Comparison of ENCODE assay signal across 22 cellular contexts in the genomic region with DNA sequence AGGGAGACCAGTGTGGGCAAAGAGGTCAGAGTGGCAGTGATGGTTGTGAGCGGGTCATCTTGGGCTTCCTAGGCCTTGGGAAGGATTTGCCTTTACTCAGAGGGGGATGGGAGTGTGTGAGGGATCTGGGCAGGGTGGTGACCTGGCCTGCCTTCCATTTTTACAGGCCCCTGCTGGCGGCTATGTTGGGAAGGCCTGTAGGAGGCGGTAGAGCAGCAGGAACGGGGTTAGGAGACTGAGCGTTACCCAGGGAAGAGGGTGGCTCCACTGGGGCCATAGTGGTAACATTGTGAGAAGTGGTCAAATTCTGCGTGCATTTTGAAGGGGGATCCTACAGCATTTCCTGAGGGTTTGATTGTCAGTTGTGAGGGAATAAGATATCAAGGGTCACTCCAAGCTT.
A peak's percentile ranks its signal among the peaks of the same experiment; 100 is the strongest.
DNase-seq lines count a peak whose midpoint lies in the region; ATAC-seq and TF ChIP-seq lines count a peak whose summit lies in the region.
"Had no signal": no experiment of that assay in that cellular context is flagged by ENCODE, and none has a peak within 500 bp of the region (broad histone marks: within the 10 kb centered on the region; RNA-seq: fewer than 3 reads in every experiment).

No MANE protein-coding gene starts in this region.

- TF ChIP-seq POLR2A in prostate gland (IDR thresholded peaks at IDR 0.05) = no peak

- H2AFZ ChIP-seq in H9 (ENCODE audit: low read length) = no peak overlapping the region

- no peaks in the 10 kb centered on the region for H3K36me3 Mint-ChIP-seq in H9 (ENCODE audit: insufficient read depth in 1 of 3, low read depth in 3 of 3)
- H3K36me3 Mint-ChIP-seq: activated naive CD8-positive, alpha-beta T cell treated with anti-CD3 and anti-CD28 coated beads for 36 hours; immature natural killer cell; memory B cell had no signal

- no peak overlapping the region for H3K4me3 Mint-ChIP-seq in H9
- H3K4me3 Mint-ChIP-seq: activated CD4-positive, alpha-beta T cell treated with anti-CD3 and anti-CD28 coated beads, Interleukin-2, amount 10 ng/mL, durations not matched to agents 7 days and 5 days; activated naive CD8-positive, alpha-beta T cell treated with anti-CD3 and anti-CD28 coated beads for 36 hours; activated T-cell treated with anti-CD3 and anti-CD28 coated beads, Interleukin-2, amount 50 U/mL, for 24 hours; immature natural killer cell; memory B cell; neural crest cell had no signal

- ATAC-seq in GM21423 (IDR thresholded peaks at IDR 0.05; ENCODE audit: unreplicated experiment) (no peak), GM21737 (IDR thresholded peaks at IDR 0.05; ENCODE audit: unreplicated experiment) (no peak)
- ATAC-seq: Right ventricle myocardium inferior had no signal

- intact Hi-C loops in prostate gland (cut with DNase I) = no loop called here

- no peak overlapping the region for H2BK12ac ChIP-seq in H9 (ENCODE audit: insufficient read length, low read depth, low read length)

- H3K23ac ChIP-seq in H9 (ENCODE audit: insufficient read length, low read depth, low read length) = no peak overlapping the region

- H3K23me2 ChIP-seq in H9 (ENCODE audit: insufficient read length, low read depth, low read length, poor library complexity, severe bottlenecking) = no peaks in the 10 kb centered on the region

- no peaks in the 10 kb centered on the region for H3K79me2 ChIP-seq in H9 (ENCODE audit: insufficient read depth, low read length)

- H3K9me3 Mint-ChIP-seq in H9 = no peaks in the 10 kb centered on the region
- H3K9me3 Mint-ChIP-seq: activated CD4-positive, alpha-beta T cell treated with anti-CD3 and anti-CD28 coated beads, Interleukin-2, amount 10 ng/mL, durations not matched to agents 7 days and 5 days; activated naive CD8-positive, alpha-beta T cell treated with anti-CD3 and anti-CD28 coated beads for 36 hours; activated T-cell treated with anti-CD3 and anti-CD28 coated beads, Interleukin-2, amount 50 U/mL, for 24 hours; memory B cell; neural crest cell had no signal

- H4K20me1 ChIP-seq in H9 (ENCODE audit: control insufficient read depth, insufficient read depth, insufficient read length) = no peaks in the 10 kb centered on the region

- no peaks in the 10 kb centered on the region; the same call in 1 of the 2 replicates for H3K27me3 Mint-ChIP-seq in H9 (ENCODE audit: low read depth)
- H3K27me3 Mint-ChIP-seq: activated naive CD8-positive, alpha-beta T cell treated with anti-CD3 and anti-CD28 coated beads for 36 hours had no signal

- H2BK120ac ChIP-seq in H9 (ENCODE audit: low read depth, low read length, poor library complexity, severe bottlenecking) = no peak overlapping the region

- no peaks in the 10 kb centered on the region for H3K36me3 ChIP-seq in prostate gland

- H2BK5ac ChIP-seq in H9 (ENCODE audit: insufficient read length, low read length) = no peak overlapping the region

- no peak overlapping the region for H3K14ac ChIP-seq in H9 (ENCODE audit: insufficient read depth, low read length)

- H3K4ac ChIP-seq in H9 (ENCODE audit: low read depth, low read length) = no peak overlapping the region

- H2AK5ac ChIP-seq in H9 (ENCODE audit: insufficient read length, low read length) = no peak overlapping the region

- H3K9ac ChIP-seq in H9 (ENCODE audit: extremely low read depth, insufficient read length, low read length) = no peak overlapping the region

- H3T11ph ChIP-seq in H9 (ENCODE audit: low read length) = no peak overlapping the region

- H3K27me3 ChIP-seq in H9 (ENCODE audit: insufficient read depth, low read length) (no peaks in the 10 kb centered on the region), prostate gland (replicated peaks; ENCODE audit: insufficient read depth) (no peaks in the 10 kb centered on the region)
- H3K27me3 ChIP-seq: sigmoid colon, tibial artery had no signal

- H3K18ac ChIP-seq in H9 (ENCODE audit: insufficient read length, low read depth, low read length) = no peak overlapping the region

- in situ Hi-C loops in SK-MEL-5 (cut with HindIII; ENCODE audit: low pct_unique_long_range_greater_than_20kb, low sequenced_read_pairs) = no loop called here

- no peak overlapping the region for H4K91ac ChIP-seq in H9 (ENCODE audit: insufficient read length, low read depth, low read length)

- no peak overlapping the region for H2BK20ac ChIP-seq in H9 (ENCODE audit: low read depth, low read length, poor library complexity, severe bottlenecking)

- no peak overlapping the region for H3K56ac ChIP-seq in H9 (ENCODE audit: insufficient read length, low read depth, low read length)

- H3K9me3 ChIP-seq in H9 (ENCODE audit: control insufficient read depth, low read depth, low read length) (no peaks in the 10 kb centered on the region), prostate gland (no peaks in the 10 kb centered on the region)
- H3K9me3 ChIP-seq: sigmoid colon, tibial artery had no signal

- H3K4me1 ChIP-seq in H9 (ENCODE audit: insufficient read depth, low read length) (no peaks in the 10 kb centered on the region), prostate gland (replicated peaks) (no peaks in the 10 kb centered on the region)

- no peak overlapping the region for H2BK15ac ChIP-seq in H9 (ENCODE audit: low read depth, low read length)

- H3K4me2 ChIP-seq in H9 (ENCODE audit: insufficient read depth, insufficient read length, low read length) = no peak overlapping the region

- no peaks in the 10 kb centered on the region for H3K79me1 ChIP-seq in H9 (ENCODE audit: insufficient read depth, low read depth, low read length, poor library complexity, severe bottlenecking)

- peak; percentile 44 for TF ChIP-seq CTCF in C4-2B (conservative IDR thresholded peaks at IDR 0.05)
- peak; percentile 79 for TF ChIP-seq CTCF in H9 (conservative IDR thresholded peaks at IDR 0.05)
- TF ChIP-seq CTCF in prostate gland (IDR thresholded peaks at IDR 0.05) = no peak

- no peak overlapping the region for H3K4me3 ChIP-seq in prostate gland
- H3K4me3 ChIP-seq: sigmoid colon, tibial artery had no signal

- H4K5ac ChIP-seq in H9 (ENCODE audit: insufficient read length, low read depth, low read length) = no peak overlapping the region

- WGBS in H9 (ENCODE audit: extremely low coverage, insufficient read length, low lambda C conversion rate) = no CpG with 5 or more reads among the region's 6 CpGs
- WGBS in prostate gland = 96% methylated on average over 6 of the region's 6 CpGs

- H3K27ac ChIP-seq in C4-2B (no peak overlapping the region), H9 (ENCODE audit: insufficient read length, low read depth, low read length) (no peak overlapping the region), prostate gland (no peak overlapping the region)
- H3K27ac ChIP-seq: sigmoid colon, tibial artery had no signal

- H3K27ac Mint-ChIP-seq in H9 = peak overlapping the region in 1 of 3 experiments; percentile 11; a peak in 1 of 7 replicates
- H3K27ac Mint-ChIP-seq: activated CD4-positive, alpha-beta T cell treated with anti-CD3 and anti-CD28 coated beads, Interleukin-2, amount 10 ng/mL, durations not matched to agents 7 days and 5 days; activated naive CD8-positive, alpha-beta T cell treated with anti-CD3 and anti-CD28 coated beads for 36 hours; activated T-cell treated with anti-CD3 and anti-CD28 coated beads, Interleukin-2, amount 50 U/mL, for 24 hours; immature natural killer cell; memory B cell had no signal

- H3K4me1 Mint-ChIP-seq in H9 = peaks cover 19 to 24% of the 10 kb centered on the region in 2 experiments
- H3K4me1 Mint-ChIP-seq: activated CD4-positive, alpha-beta T cell treated with anti-CD3 and anti-CD28 coated beads, Interleukin-2, amount 10 ng/mL, durations not matched to agents 7 days and 5 days; activated naive CD8-positive, alpha-beta T cell treated with anti-CD3 and anti-CD28 coated beads for 36 hours; immature natural killer cell; memory B cell had no signal

- DNase-seq in H9 (peak; percentile 67), SK-MEL-5 (ENCODE audit: low read depth, low spot score) (peak; percentile 87), iPS DF 4.7 (ENCODE audit: extremely low read depth, low spot score) (peak; percentile 33), NCI-H510A treated with DMSO at 0.1 percent for 48 hours (lab: John Stamatoyannopoulos, UW) (no peak), prostate gland (ENCODE audit: low spot score) (no peak)
- DNase-seq: activated CD4-positive, alpha-beta T cell treated with anti-CD3 and anti-CD28 coated beads, Interleukin-2, amount 10 ng/mL, durations not matched to agents 7 days and 5 days; activated naive CD8-positive, alpha-beta T cell treated with anti-CD3 and anti-CD28 coated beads for 36 hours; activated T-cell treated with anti-CD3 and anti-CD28 coated beads, Interleukin-2, amount 50 U/mL, for 24 hours; effector memory CD4-positive, alpha-beta T cell; immature natural killer cell; NCI-H774; sigmoid colon; stimulated activated CD4-positive, alpha-beta T cell treated with anti-CD3 and anti-CD28 coated beads, Interleukin-2, amount 100 ng/mL, for 48 hours; stimulated activated CD8-positive, alpha-beta memory T cell treated with anti-CD3 and anti-CD28 coated beads, Interleukin-4, amount 100 ng/mL, for 48 hours; T-helper 2 cell; tibial artery had no signal

- H4K8ac ChIP-seq in H9 (replicated peaks; ENCODE audit: insufficient read length, low read depth, low read length) = no peak overlapping the region

Comparison
In these comparisons a context has a peak if more than half of its experiments do, and no peak if none do; other contexts are left out.
1. CTCF ChIP-seq: peak in C4-2B (single experiment) and H9 (single experiment); none in prostate gland (0 of 4).
2. DNase-seq: peak in H9 (single experiment), SK-MEL-5 (single experiment) and iPS DF 4.7 (single experiment); none in NCI-H510A treated with DMSO at 0.1 percent for 48 hours (single experiment) and prostate gland (single experiment).